30 cellular contexts compared by ENCODE assay signal in the genomic region with DNA sequence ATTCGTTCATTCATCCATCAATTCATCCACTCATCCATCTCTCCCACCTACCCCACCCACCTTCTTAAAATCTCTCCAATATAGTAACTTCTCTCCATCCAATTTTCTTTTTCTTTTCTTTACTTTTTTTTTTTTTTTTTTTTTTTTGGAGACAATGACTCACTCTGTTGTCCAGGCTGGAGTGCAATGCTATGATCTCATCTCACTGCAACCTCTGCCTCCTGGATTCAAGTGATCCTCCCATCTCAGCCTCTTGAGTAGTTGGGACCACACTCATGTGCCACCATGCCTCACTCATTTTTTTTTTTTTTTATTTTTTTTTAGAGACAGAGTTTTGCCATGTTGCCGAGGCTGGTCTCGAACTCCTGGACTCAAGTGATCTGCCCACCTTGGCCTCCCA.
"Had no signal": no experiment of that assay in that cellular context is flagged by ENCODE, and none has a peak within 500 bp of the region (broad histone marks: within the 10 kb centered on the region; RNA-seq: fewer than 3 reads in every experiment).

No MANE protein-coding gene starts in this region.

- H3K4me3 Mint-ChIP-seq: activated naive CD8-positive, alpha-beta T cell; effector memory CD8-positive, alpha-beta T cell; mesothelial cell of epicardium; naive thymus-derived CD4-positive, alpha-beta T cell; stimulated activated memory B cell treated with anti-CD40 and anti-IgM and Interleukin-4, amounts not matched to agents 10 μg/mL and 1 μg/mL and 100 μg/mL, for 72 hours; stimulated activated naive CD8-positive, alpha-beta T cell treated with anti-CD3 and anti-CD28 coated beads, Interleukin-15, amount 100 ng/mL, for 72 hours; T-helper 1 cell treated with Interleukin-12 subunit alpha and Interleukin-12 subunit beta and Interleukin-4 antibody, amounts not matched to agents 30 μg/mL and 1 μg/mL, for 36 hours had no signal

- H3K9me3 Mint-ChIP-seq: effector memory CD8-positive, alpha-beta T cell; mesothelial cell of epicardium; stimulated activated memory B cell treated with anti-CD40 and anti-IgM and Interleukin-4, amounts not matched to agents 10 μg/mL and 1 μg/mL and 100 μg/mL, for 72 hours; T-helper 1 cell treated with Interleukin-12 subunit alpha and Interleukin-12 subunit beta and Interleukin-4 antibody, amounts not matched to agents 30 μg/mL and 1 μg/mL, for 36 hours had no signal

- H3K27me3 ChIP-seq: cardiac muscle cell, ovary, sigmoid colon, upper lobe of left lung had no signal

- H3K9me3 ChIP-seq: ovary, sigmoid colon, upper lobe of left lung had no signal

- H3K4me3 ChIP-seq: cardiac muscle cell, coronary artery, dorsolateral prefrontal cortex, ovary, sigmoid colon, upper lobe of left lung had no signal

- H3K27ac ChIP-seq: cardiac muscle cell, dorsolateral prefrontal cortex, ovary, upper lobe of left lung had no signal

- H3K36me3 ChIP-seq: cardiac muscle cell, ovary, sigmoid colon, upper lobe of left lung had no signal

- H3K27me3 Mint-ChIP-seq: progenitor cell of endocrine pancreas had no signal

- H3K4me1 ChIP-seq: upper lobe of left lung had no signal

- H3K36me3 Mint-ChIP-seq: activated naive CD8-positive, alpha-beta T cell; mesothelial cell of epicardium; naive thymus-derived CD4-positive, alpha-beta T cell; stimulated activated memory B cell treated with anti-CD40 and anti-IgM and Interleukin-4, amounts not matched to agents 10 μg/mL and 1 μg/mL and 100 μg/mL, for 72 hours had no signal

- DNase-seq: activated CD4-positive, alpha-beta T cell treated with anti-CD3 and anti-CD28 coated beads for 4 hours; activated CD4-positive, alpha-beta T cell treated with anti-CD3 and anti-CD28 coated beads, Interleukin-2, amount 50 U/mL, for 4 hours; activated CD4-positive, CD25-positive, alpha-beta regulatory T cell; activated effector memory CD4-positive, alpha-beta T cell treated with Interleukin-2 at 50 U/mL for 16 hours; activated naive CD4-positive, alpha-beta T cell treated with Interleukin-2 at 50 U/mL for 16 hours; activated T-cell treated with anti-CD3 and anti-CD28 coated beads for 4 hours; anterior cingulate cortex; cerebellar nuclear complex; dorsolateral prefrontal cortex; effector memory CD8-positive, alpha-beta T cell; head of caudate nucleus; hippocampal formation; kidney; naive thymus-derived CD4-positive, alpha-beta T cell; ovary; retina; sigmoid colon; small intestine; stimulated activated CD4-positive, alpha-beta T cell treated with anti-CD3 and anti-CD28 coated beads, Interleukin-4, amount 100 ng/mL, for 24 hours; stimulated activated CD8-positive, alpha-beta memory T cell treated with anti-CD3 and anti-CD28 coated beads, Interleukin-4, amount 100 ng/mL, for 48 hours; stimulated activated naive CD8-positive, alpha-beta T cell treated with anti-CD3 and anti-CD28 coated beads, Interleukin-15, amount 100 ng/mL, for 72 hours; substantia nigra; upper lobe of left lung had no signal

- ATAC-seq: effector memory CD8-positive, alpha-beta T cell; naive thymus-derived CD4-positive, alpha-beta T cell; stimulated activated memory B cell treated with anti-CD40 and anti-IgM and Interleukin-4, amounts not matched to agents 10 μg/mL and 1 μg/mL and 100 μg/mL, for 72 hours; stimulated activated naive CD8-positive, alpha-beta T cell treated with anti-CD3 and anti-CD28 coated beads, Interleukin-15, amount 100 ng/mL, for 72 hours had no signal

- H3K4me1 Mint-ChIP-seq: mesothelial cell of epicardium; naive thymus-derived CD4-positive, alpha-beta T cell; stimulated activated memory B cell treated with anti-CD40 and anti-IgM and Interleukin-4, amounts not matched to agents 10 μg/mL and 1 μg/mL and 100 μg/mL, for 72 hours; stimulated activated naive CD8-positive, alpha-beta T cell treated with anti-CD3 and anti-CD28 coated beads, Interleukin-15, amount 100 ng/mL, for 72 hours had no signal

- H3K27ac Mint-ChIP-seq: activated naive CD8-positive, alpha-beta T cell; effector memory CD8-positive, alpha-beta T cell; mesothelial cell of epicardium; naive thymus-derived CD4-positive, alpha-beta T cell; progenitor cell of endocrine pancreas; stimulated activated memory B cell treated with anti-CD40 and anti-IgM and Interleukin-4, amounts not matched to agents 10 μg/mL and 1 μg/mL and 100 μg/mL, for 72 hours; stimulated activated naive CD8-positive, alpha-beta T cell treated with anti-CD3 and anti-CD28 coated beads, Interleukin-15, amount 100 ng/mL, for 72 hours; T-helper 1 cell treated with Interleukin-12 subunit alpha and Interleukin-12 subunit beta and Interleukin-4 antibody, amounts not matched to agents 30 μg/mL and 1 μg/mL, for 36 hours had no signal

- FAIRE-seq: kidney, small intestine had no signal
